Comparison of ENCODE assay signal across 16 cellular contexts in the genomic region with DNA sequence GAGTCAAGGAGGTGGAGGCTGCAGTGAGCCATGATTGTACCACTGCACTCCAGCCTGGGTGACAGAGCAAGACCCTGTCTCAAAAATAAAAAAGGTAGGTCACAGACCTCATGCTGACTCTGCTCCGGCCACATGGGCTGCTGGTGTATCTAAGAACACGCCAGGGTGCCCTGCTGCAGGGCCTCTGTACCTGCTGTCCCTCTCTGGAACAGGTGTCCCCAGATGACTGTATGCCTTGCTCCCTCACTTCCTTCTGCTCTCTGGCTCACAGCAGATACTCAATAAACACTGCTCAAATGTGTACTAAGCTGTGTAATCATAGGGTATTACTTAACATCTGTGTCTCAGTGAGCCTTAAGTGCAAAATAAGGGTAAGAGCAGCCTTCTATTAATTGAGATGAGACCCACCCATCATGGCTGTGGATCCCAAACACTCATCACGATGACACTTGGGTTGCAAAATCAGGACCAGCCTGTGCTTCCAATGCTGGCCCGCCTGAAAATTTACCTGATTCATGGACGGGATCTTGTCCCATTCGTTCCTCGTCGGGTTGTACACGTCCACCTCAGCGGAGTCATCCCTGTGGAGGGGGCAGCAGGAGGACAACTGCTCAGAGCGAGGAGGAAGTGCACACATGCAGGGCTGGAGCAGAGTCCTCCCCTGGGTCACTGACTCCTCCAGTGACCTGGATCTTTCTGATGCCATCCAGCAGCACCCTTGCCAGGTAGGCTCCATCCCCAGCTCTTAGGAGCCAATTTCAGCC. TPM values are rescaled to one million over a fixed set of nuclear protein-coding genes. Genes with fewer than 3 reads are reported as not detected.
DNase-seq lines count a peak whose midpoint lies in the region; ATAC-seq, FAIRE-seq and TF ChIP-seq lines count a peak whose summit lies in the region.
"Had no signal": no experiment of that assay in that cellular context is flagged by ENCODE, and none has a peak within 500 bp of the region (broad histone marks: within the 10 kb centered on the region; RNA-seq: fewer than 3 reads in every experiment).

No MANE protein-coding gene starts in this region.

- H3K9me3 ChIP-seq in HepG2 (ENCODE audit: low read length) (no peaks in the 10 kb centered on the region), right lobe of liver (no peaks in the 10 kb centered on the region), gastroesophageal sphincter (no peaks in the 10 kb centered on the region), tibial artery (no peaks in the 10 kb centered on the region)

- ATAC-seq in HepG2 (no peak), right lobe of liver (no peak), gastroesophageal sphincter (peak; percentile 8), GM18870 (IDR thresholded peaks at IDR 0.05; ENCODE audit: unreplicated experiment) (no peak), HG03469 (IDR thresholded peaks at IDR 0.05; ENCODE audit: unreplicated experiment) (no peak)
- ATAC-seq in activated CD8-positive, alpha-beta T cell treated with anti-CD3 and anti-CD28 coated beads, Interleukin-2, amount 10 ng/mL, durations not matched to agents 7 days and 5 days = no peak

- H3K36me3 ChIP-seq in HepG2 (replicated peaks in 1 of 2; ENCODE audit: control insufficient read depth in 1 of 2, insufficient read depth in 2 of 2, low read length in 2 of 2) (peaks cover 42 to 84% of the 10 kb centered on the region in 2 experiments), right lobe of liver (peaks cover 0 to 90% (median 48%) of the 10 kb centered on the region in 4 donors), gastroesophageal sphincter (peaks cover 0 to 96% of the 10 kb centered on the region in 2 donors), tibial artery (peaks cover 77 to 98% (median 91%) of the 10 kb centered on the region in 3 donors)

- no peak overlapping the region for H2AFZ ChIP-seq in HepG2 (ENCODE audit: low read length)

- peak overlapping the region; percentile 46 for H3K27ac Mint-ChIP-seq in activated CD8-positive, alpha-beta T cell treated with anti-CD3 and anti-CD28 coated beads, Interleukin-2, amount 10 ng/mL, durations not matched to agents 7 days and 5 days
- no peak overlapping the region for H3K27ac Mint-ChIP-seq in progenitor cell of endocrine pancreas

- no peaks in the 10 kb centered on the region for H3K27me3 ChIP-seq in HepG2 (ENCODE audit: control insufficient read depth in 1 of 2, insufficient read depth in 2 of 2, low read length in 2 of 2)
- H3K27me3 ChIP-seq in right lobe of liver = no peaks in the 10 kb centered on the region
- H3K27me3 ChIP-seq in gastroesophageal sphincter = no peaks in the 10 kb centered on the region
- no peaks in the 10 kb centered on the region for H3K27me3 ChIP-seq in tibial artery

- TF ChIP-seq CTCF in HepG2 (CRISPR knock-in tag; IDR thresholded peaks at IDR 0.05) = no peak
- no peak for TF ChIP-seq CTCF in right lobe of liver (IDR thresholded peaks at IDR 0.05)
- TF ChIP-seq CTCF in gastroesophageal sphincter (IDR thresholded peaks at IDR 0.05) = no peak
- TF ChIP-seq CTCF in tibial artery (IDR thresholded peaks at IDR 0.05) = no peak
- no peak for TF ChIP-seq CTCF in progenitor cell of endocrine pancreas (IDR thresholded peaks at IDR 0.05; ENCODE audit: unreplicated experiment)

- H3K27ac ChIP-seq in HepG2 (ENCODE audit: extremely low read length, insufficient read depth, low read length) (no peak overlapping the region), right lobe of liver (no peak overlapping the region), gastroesophageal sphincter (peak overlapping the region in 2 of 4 donors; percentile 3 to 27), tibial artery (peak overlapping the region; percentile 86 to 99)

- no peak overlapping the region for H3K4me3 Mint-ChIP-seq in activated CD8-positive, alpha-beta T cell treated with anti-CD3 and anti-CD28 coated beads, Interleukin-2, amount 10 ng/mL, durations not matched to agents 7 days and 5 days
- H3K4me3 Mint-ChIP-seq in progenitor cell of endocrine pancreas (ENCODE audit: low read depth) = no peak overlapping the region

- H3K4me3 ChIP-seq in HepG2 (replicated peaks in 1 of 3; ENCODE audit: insufficient read depth in 1 of 3, low read depth in 2 of 3, low read length in 3 of 3) = no peak overlapping the region
- no peak overlapping the region for H3K4me3 ChIP-seq in right lobe of liver
- no peak overlapping the region for H3K4me3 ChIP-seq in gastroesophageal sphincter
- no peak overlapping the region for H3K4me3 ChIP-seq in tibial artery

- no peak for DNase-seq in HepG2 (ENCODE audit: low spot score)
- no peak for DNase-seq in right lobe of liver
- DNase-seq in activated CD8-positive, alpha-beta T cell treated with anti-CD3 and anti-CD28 coated beads, Interleukin-2, amount 10 ng/mL, durations not matched to agents 7 days and 5 days = no peak
- no peak for DNase-seq in tibial artery
- no peak for DNase-seq in progenitor cell of endocrine pancreas (ENCODE audit: low spot score, unreplicated experiment)
- DNase-seq: CD8-positive, alpha-beta memory T cell; EL; IMR-90; MV-4-11; NCI-H1436; NCI-H2029 treated with DMSO at 0.1 percent for 48 hours had no signal

- no peaks in the 10 kb centered on the region for H3K27me3 Mint-ChIP-seq in activated CD8-positive, alpha-beta T cell treated with anti-CD3 and anti-CD28 coated beads, Interleukin-2, amount 10 ng/mL, durations not matched to agents 7 days and 5 days (ENCODE audit: low read depth)
- H3K27me3 Mint-ChIP-seq in progenitor cell of endocrine pancreas = no peaks in the 10 kb centered on the region
- H3K27me3 Mint-ChIP-seq: CD8-positive, alpha-beta memory T cell had no signal

- POLR2A ChIA-PET in HepG2 (lab: Yijun Ruan, JAX) = interaction anchor here (2.1 kb wide), 1 partner anchor 13 kb away, joined by 8 read pairs; no protein-coding TSS in a partner anchor
- POLR2A ChIA-PET in activated CD8-positive, alpha-beta T cell treated with anti-CD3 and anti-CD28 coated beads, Interleukin-2, amount 10 ng/mL, durations not matched to agents 7 days and 5 days (lab: Charles Lee) = no interaction called here

- no peaks in the 10 kb centered on the region for H3K9me3 Mint-ChIP-seq in activated CD8-positive, alpha-beta T cell treated with anti-CD3 and anti-CD28 coated beads, Interleukin-2, amount 10 ng/mL, durations not matched to agents 7 days and 5 days (ENCODE audit: insufficient read depth)
- H3K9me3 Mint-ChIP-seq in progenitor cell of endocrine pancreas (ENCODE audit: low read depth) = no peaks in the 10 kb centered on the region
- H3K9me3 Mint-ChIP-seq: CD8-positive, alpha-beta memory T cell had no signal

- no peak overlapping the region; the same call in 1 of the 2 replicates for H3K9ac ChIP-seq in HepG2 (ENCODE audit: insufficient read depth, low read depth, low read length)

- no peak for FAIRE-seq in HepG2 (lab: Jason Lieb, UNC)
- FAIRE-seq: H54 had no signal

- BruUV-seq in HepG2 (replicated peaks; lab: Mats Ljungman, UMichigan) = no TSS peak

- H3K4me2 ChIP-seq in HepG2 (ENCODE audit: low read depth, low read length) = no peak overlapping the region

- TF ChIP-seq POLR2A in HepG2 (IDR thresholded peaks at IDR 0.05; ENCODE audit: insufficient read depth in 1 of 2, low read depth in 2 of 2, low read length in 2 of 2) (no peak), right lobe of liver (IDR thresholded peaks at IDR 0.05) (no peak), gastroesophageal sphincter (IDR thresholded peaks at IDR 0.05) (no peak)

- peaks cover 56% of the 10 kb centered on the region for H4K20me1 ChIP-seq in HepG2 (ENCODE audit: insufficient read depth, low read length)

- peaks cover 31% of the 10 kb centered on the region for H3K4me1 ChIP-seq in HepG2 (ENCODE audit: insufficient read depth, low read length)
- peaks cover 0 to 40% (median 10%) of the 10 kb centered on the region in 4 donors for H3K4me1 ChIP-seq in right lobe of liver
- peaks cover 0 to 98% (median 44%) of the 10 kb centered on the region in 3 donors for H3K4me1 ChIP-seq in gastroesophageal sphincter
- H3K4me1 ChIP-seq in tibial artery = peaks cover 0 to 98% (median 88%) of the 10 kb centered on the region in 4 donors

- H3K4me1 Mint-ChIP-seq in activated CD8-positive, alpha-beta T cell treated with anti-CD3 and anti-CD28 coated beads, Interleukin-2, amount 10 ng/mL, durations not matched to agents 7 days and 5 days (ENCODE audit: low read depth) = peaks cover 62% of the 10 kb centered on the region
- peaks cover 2% of the 10 kb centered on the region for H3K4me1 Mint-ChIP-seq in progenitor cell of endocrine pancreas (ENCODE audit: low read depth)

- peaks cover 40% of the 10 kb centered on the region for H3K79me2 ChIP-seq in HepG2 (ENCODE audit: insufficient read depth, low read length)

- no peak for TF ChIP-seq RAD21 in HepG2 (CRISPR knock-in tag; IDR thresholded peaks at IDR 0.05)

- H3K36me3 Mint-ChIP-seq in activated CD8-positive, alpha-beta T cell treated with anti-CD3 and anti-CD28 coated beads, Interleukin-2, amount 10 ng/mL, durations not matched to agents 7 days and 5 days (ENCODE audit: low read depth) = peaks cover 59% of the 10 kb centered on the region
- peaks cover 10% of the 10 kb centered on the region for H3K36me3 Mint-ChIP-seq in progenitor cell of endocrine pancreas (ENCODE audit: insufficient read depth)

- in situ Hi-C loops in HepG2 (cut with HindIII; ENCODE audit: extremely low pct_ligation_motif_present, low pct_unique_long_range_greater_than_20kb) = no loop called here

- TF ChIP-seq EP300 in HepG2 (IDR thresholded peaks at IDR 0.05; ENCODE audit: low read depth in 2 of 2, low read length in 2 of 2) (no peak), HepG2 (CRISPR knock-in tag; IDR thresholded peaks at IDR 0.05; ENCODE audit: borderline replicate concordance) (no peak), gastroesophageal sphincter (IDR thresholded peaks at IDR 0.05) (no peak)

- CTCF ChIA-PET in HepG2 (lab: Yijun Ruan, JAX; ENCODE audit: low intra/inter-chr PET ratio, low total read pairs) = no interaction called here
- CTCF ChIA-PET in activated CD8-positive, alpha-beta T cell treated with anti-CD3 and anti-CD28 coated beads, Interleukin-2, amount 10 ng/mL, durations not matched to agents 7 days and 5 days (lab: Charles Lee) = no interaction called here

- intact Hi-C loops in HepG2 (cut with micrococcal nuclease; ENCODE audit: unreplicated experiment) (no loop called here), right lobe of liver (cut with DNase I) (no loop called here), tibial artery (cut with DNase I; ENCODE audit: low total_unique reads) (no loop called here)

- WGBS in HepG2 (ENCODE audit: low lambda C conversion rate) = 98% methylated on average over 10 of the region's 11 CpGs
- 77% methylated on average over 10 of the region's 11 CpGs for WGBS in right lobe of liver (ENCODE audit: insufficient coverage, low coverage, low lambda C conversion rate, missing lambda C conversion rate)
- 51 to 80% methylated on average over 4 to 5 of the region's 11 CpGs for WGBS in gastroesophageal sphincter (ENCODE audit: low coverage in 1 of 2), 2 donors

RNA-seq across cellular contexts. Expression of gene KLHL21, which starts 7.5 kb away (rescaled TPM):
- total RNA-seq in HepG2 (2016; rRNA removed; fragmentation: Illumina TruSeq; extraction: Trizol) (20.9 and 25.0 TPM in 2 replicates), right lobe of liver (10 to 100 TPM; 12.1 to 24.6 (median 20.0) TPM), gastroesophageal sphincter (100 to 1,000 TPM in 2 of 4 donors, 10 to 100 TPM in 2; 83.6 to 131 (median 101) TPM), progenitor cell of endocrine pancreas (21.0 and 21.3 TPM in 2 replicates)
- 4.1 and 5.1 TPM in 2 replicates for total RNA-seq in HepG2 (2016; cell fraction: cytosol; rRNA removed; fragmentation: Illumina TruSeq; extraction: Trizol; ENCODE audit: low read depth)
- 16.6 and 24.3 TPM in 2 replicates for total RNA-seq in HepG2 (2016; cell fraction: insoluble cytoplasmic fraction; rRNA removed; fragmentation: Illumina TruSeq; extraction: Trizol)
- 11.5 and 11.6 TPM in 2 replicates for total RNA-seq in HepG2 (2016; cell fraction: membrane; rRNA removed; fragmentation: Illumina TruSeq; extraction: Trizol)
- total RNA-seq in HepG2 (2016; cell fraction: nucleus; rRNA removed; fragmentation: Illumina TruSeq; extraction: Trizol) = 22.1 and 26.1 TPM in 2 replicates
- 14.8 and 19.9 TPM in 2 replicates for polyA plus RNA-seq in HepG2 (2011; rRNA removed)
- polyA plus RNA-seq in HepG2 (2011; cell fraction: cytosol; rRNA removed) = 10.9 and 14.4 TPM in 2 replicates
- 95.0 and 99.0 TPM in 2 replicates for polyA plus RNA-seq in HepG2 (2011; cell fraction: nucleus; rRNA removed)
- 13.7 and 34.6 TPM in 2 replicates for polyA plus RNA-seq in HepG2 (2012)
- 2.2 and 2.8 TPM in 2 replicates for polyA plus RNA-seq in HepG2 (2016; cell fraction: cytosol; fragmentation: Illumina TruSeq; extraction: Trizol; ENCODE audit: low read depth)
- polyA plus RNA-seq in HepG2 (2016; cell fraction: insoluble cytoplasmic fraction; fragmentation: Illumina TruSeq; extraction: Trizol; ENCODE audit: low read depth) = 14.0 and 18.0 TPM in 2 replicates
- polyA plus RNA-seq in HepG2 (2016; cell fraction: membrane; fragmentation: Illumina TruSeq; extraction: Trizol; ENCODE audit: low read depth) = 4.8 and 5.2 TPM in 2 replicates
- polyA plus RNA-seq in HepG2 (2016; cell fraction: nucleus; fragmentation: Illumina TruSeq; extraction: Trizol; ENCODE audit: insufficient read depth, low read depth) = 41.5 and 42.6 TPM in 2 replicates
- polyA minus RNA-seq in HepG2 (2011; rRNA and poly(A)+ RNA removed; ENCODE audit: low replicate concordance) = 28.3 and 69.9 TPM in 2 replicates
- 21.0 and 26.5 TPM in 2 replicates for polyA minus RNA-seq in HepG2 (2011; cell fraction: cytosol; rRNA and poly(A)+ RNA removed)
- polyA minus RNA-seq in HepG2 (2011; cell fraction: nucleus; rRNA and poly(A)+ RNA removed) = 34.2 and 40.8 TPM in 2 replicates
- 10 to 100 TPM; 22.8 to 23.0 TPM for total RNA-seq in activated CD8-positive, alpha-beta T cell treated with anti-CD3 and anti-CD28 coated beads, Interleukin-2, amount 10 ng/mL, durations not matched to agents 7 days and 5 days

RNA-seq across cellular contexts. Expression of gene ZBTB48, which starts 15.4 kb away (rescaled TPM):
- total RNA-seq in HepG2 (2016; rRNA removed; fragmentation: Illumina TruSeq; extraction: Trizol) = 13.8 and 17.1 TPM in 2 replicates
- 5.0 and 5.2 TPM in 2 replicates for total RNA-seq in HepG2 (2016; cell fraction: cytosol; rRNA removed; fragmentation: Illumina TruSeq; extraction: Trizol; ENCODE audit: low read depth)
- 8.3 and 21.5 TPM in 2 replicates for total RNA-seq in HepG2 (2016; cell fraction: insoluble cytoplasmic fraction; rRNA removed; fragmentation: Illumina TruSeq; extraction: Trizol)
- 5.7 and 8.8 TPM in 2 replicates for total RNA-seq in HepG2 (2016; cell fraction: membrane; rRNA removed; fragmentation: Illumina TruSeq; extraction: Trizol)
- total RNA-seq in HepG2 (2016; cell fraction: nucleus; rRNA removed; fragmentation: Illumina TruSeq; extraction: Trizol) = 17.3 and 20.3 TPM in 2 replicates
- 13.0 and 18.1 TPM in 2 replicates for polyA plus RNA-seq in HepG2 (2011; rRNA removed)
- 10.2 and 13.3 TPM in 2 replicates for polyA plus RNA-seq in HepG2 (2011; cell fraction: cytosol; rRNA removed)
- 62.4 and 69.3 TPM in 2 replicates for polyA plus RNA-seq in HepG2 (2011; cell fraction: nucleus; rRNA removed)
- polyA plus RNA-seq in HepG2 (2012) = 9.9 and 13.5 TPM in 2 replicates
- 3.7 and 4.2 TPM in 2 replicates for polyA plus RNA-seq in HepG2 (2016; cell fraction: cytosol; fragmentation: Illumina TruSeq; extraction: Trizol; ENCODE audit: low read depth)
- polyA plus RNA-seq in HepG2 (2016; cell fraction: insoluble cytoplasmic fraction; fragmentation: Illumina TruSeq; extraction: Trizol; ENCODE audit: low read depth) = 7.6 TPM in 2 replicates
- polyA plus RNA-seq in HepG2 (2016; cell fraction: membrane; fragmentation: Illumina TruSeq; extraction: Trizol; ENCODE audit: low read depth) = 5.0 and 5.6 TPM in 2 replicates
- 44.7 and 51.5 TPM in 2 replicates for polyA plus RNA-seq in HepG2 (2016; cell fraction: nucleus; fragmentation: Illumina TruSeq; extraction: Trizol; ENCODE audit: insufficient read depth, low read depth)
- 30.6 and 46.1 TPM in 2 replicates for polyA minus RNA-seq in HepG2 (2011; rRNA and poly(A)+ RNA removed; ENCODE audit: low replicate concordance)
- 4.3 and 8.8 TPM in 2 replicates for polyA minus RNA-seq in HepG2 (2011; cell fraction: cytosol; rRNA and poly(A)+ RNA removed)
- 18.5 and 19.6 TPM in 2 replicates for polyA minus RNA-seq in HepG2 (2011; cell fraction: nucleus; rRNA and poly(A)+ RNA removed)
- total RNA-seq in right lobe of liver = 10 to 100 TPM in 4 of 6 experiments, 1 to 10 TPM in 2; 5.9 to 43.1 (median 19.5) TPM
- 10 to 100 TPM; 36.5 to 41.7 TPM for total RNA-seq in activated CD8-positive, alpha-beta T cell treated with anti-CD3 and anti-CD28 coated beads, Interleukin-2, amount 10 ng/mL, durations not matched to agents 7 days and 5 days
- total RNA-seq in gastroesophageal sphincter = 10 to 100 TPM; 12.7 to 17.7 (median 14.1) TPM
- 49.7 and 55.9 TPM in 2 replicates for total RNA-seq in progenitor cell of endocrine pancreas

RNA-seq across cellular contexts. Expression of gene PHF13, which starts 18.4 kb away (rescaled TPM):
- total RNA-seq in HepG2 (2016; rRNA removed; fragmentation: Illumina TruSeq; extraction: Trizol) (7.4 and 8.4 TPM in 2 replicates), right lobe of liver (1 to 10 TPM; 2.7 to 6.2 (median 4.5) TPM), gastroesophageal sphincter (10 to 100 TPM; 19.8 to 22.8 (median 20.5) TPM), progenitor cell of endocrine pancreas (29.1 TPM in 2 replicates)
- 1.8 TPM in 2 replicates for total RNA-seq in HepG2 (2016; cell fraction: cytosol; rRNA removed; fragmentation: Illumina TruSeq; extraction: Trizol; ENCODE audit: low read depth)
- total RNA-seq in HepG2 (2016; cell fraction: insoluble cytoplasmic fraction; rRNA removed; fragmentation: Illumina TruSeq; extraction: Trizol) = 7.7 and 8.2 TPM in 2 replicates
- total RNA-seq in HepG2 (2016; cell fraction: membrane; rRNA removed; fragmentation: Illumina TruSeq; extraction: Trizol) = 5.3 and 5.8 TPM in 2 replicates
- total RNA-seq in HepG2 (2016; cell fraction: nucleus; rRNA removed; fragmentation: Illumina TruSeq; extraction: Trizol) = 8.5 and 10.6 TPM in 2 replicates
- polyA plus RNA-seq in HepG2 (2011; rRNA removed) = 4.7 and 6.1 TPM in 2 replicates
- 3.7 and 4.9 TPM in 2 replicates for polyA plus RNA-seq in HepG2 (2011; cell fraction: cytosol; rRNA removed)
- 9.9 and 12.6 TPM in 2 replicates for polyA plus RNA-seq in HepG2 (2011; cell fraction: nucleus; rRNA removed)
- 15.6 and 16.1 TPM in 2 replicates for polyA plus RNA-seq in HepG2 (2012)
- polyA plus RNA-seq in HepG2 (2016; cell fraction: cytosol; fragmentation: Illumina TruSeq; extraction: Trizol; ENCODE audit: low read depth) = 0.83 and 0.97 TPM in 2 replicates
- 9.5 and 10.6 TPM in 2 replicates for polyA plus RNA-seq in HepG2 (2016; cell fraction: insoluble cytoplasmic fraction; fragmentation: Illumina TruSeq; extraction: Trizol; ENCODE audit: low read depth)
- polyA plus RNA-seq in HepG2 (2016; cell fraction: membrane; fragmentation: Illumina TruSeq; extraction: Trizol; ENCODE audit: low read depth) = 2.9 and 3.0 TPM in 2 replicates
- polyA plus RNA-seq in HepG2 (2016; cell fraction: nucleus; fragmentation: Illumina TruSeq; extraction: Trizol; ENCODE audit: insufficient read depth, low read depth) = 19.2 and 19.9 TPM in 2 replicates
- polyA minus RNA-seq in HepG2 (2011; rRNA and poly(A)+ RNA removed; ENCODE audit: low replicate concordance) = 2.6 and 5.3 TPM in 2 replicates
- polyA minus RNA-seq in HepG2 (2011; cell fraction: cytosol; rRNA and poly(A)+ RNA removed) = 4.9 and 7.5 TPM in 2 replicates
- polyA minus RNA-seq in HepG2 (2011; cell fraction: nucleus; rRNA and poly(A)+ RNA removed) = 4.2 and 4.7 TPM in 2 replicates
- total RNA-seq in activated CD8-positive, alpha-beta T cell treated with anti-CD3 and anti-CD28 coated beads, Interleukin-2, amount 10 ng/mL, durations not matched to agents 7 days and 5 days = 10 to 100 TPM; 11.8 to 12.6 TPM

RNA-seq across cellular contexts. Expression of gene THAP3, which starts 29.5 kb away (rescaled TPM):
- total RNA-seq in HepG2 (2016; rRNA removed; fragmentation: Illumina TruSeq; extraction: Trizol) (14.9 and 15.0 TPM in 2 replicates), right lobe of liver (10 to 100 TPM in 4 of 6 experiments, 1 to 10 TPM in 2; 5.9 to 11.3 (median 10.3) TPM), gastroesophageal sphincter (10 to 100 TPM; 16.3 to 36.9 (median 27.7) TPM), progenitor cell of endocrine pancreas (22.9 TPM in 2 replicates)
- total RNA-seq in HepG2 (2016; cell fraction: cytosol; rRNA removed; fragmentation: Illumina TruSeq; extraction: Trizol; ENCODE audit: low read depth) = 9.0 and 9.7 TPM in 2 replicates
- total RNA-seq in HepG2 (2016; cell fraction: insoluble cytoplasmic fraction; rRNA removed; fragmentation: Illumina TruSeq; extraction: Trizol) = 15.7 and 15.9 TPM in 2 replicates
- 12.2 and 13.1 TPM in 2 replicates for total RNA-seq in HepG2 (2016; cell fraction: membrane; rRNA removed; fragmentation: Illumina TruSeq; extraction: Trizol)
- total RNA-seq in HepG2 (2016; cell fraction: nucleus; rRNA removed; fragmentation: Illumina TruSeq; extraction: Trizol) = 12.6 and 13.1 TPM in 2 replicates
- 10.3 and 12.1 TPM in 2 replicates for polyA plus RNA-seq in HepG2 (2011; rRNA removed)
- polyA plus RNA-seq in HepG2 (2011; cell fraction: cytosol; rRNA removed) = 7.0 and 10.7 TPM in 2 replicates
- 24.3 and 30.1 TPM in 2 replicates for polyA plus RNA-seq in HepG2 (2011; cell fraction: nucleus; rRNA removed)
- 8.1 and 8.4 TPM in 2 replicates for polyA plus RNA-seq in HepG2 (2012)
- 4.4 and 4.8 TPM in 2 replicates for polyA plus RNA-seq in HepG2 (2016; cell fraction: cytosol; fragmentation: Illumina TruSeq; extraction: Trizol; ENCODE audit: low read depth)
- 11.7 and 12.3 TPM in 2 replicates for polyA plus RNA-seq in HepG2 (2016; cell fraction: insoluble cytoplasmic fraction; fragmentation: Illumina TruSeq; extraction: Trizol; ENCODE audit: low read depth)
- 5.1 and 6.0 TPM in 2 replicates for polyA plus RNA-seq in HepG2 (2016; cell fraction: membrane; fragmentation: Illumina TruSeq; extraction: Trizol; ENCODE audit: low read depth)
- 24.7 and 27.0 TPM in 2 replicates for polyA plus RNA-seq in HepG2 (2016; cell fraction: nucleus; fragmentation: Illumina TruSeq; extraction: Trizol; ENCODE audit: insufficient read depth, low read depth)
- polyA minus RNA-seq in HepG2 (2011; rRNA and poly(A)+ RNA removed; ENCODE audit: low replicate concordance) = 17.1 and 18.0 TPM in 2 replicates
- polyA minus RNA-seq in HepG2 (2011; cell fraction: cytosol; rRNA and poly(A)+ RNA removed) = 3.2 and 4.4 TPM in 2 replicates
- polyA minus RNA-seq in HepG2 (2011; cell fraction: nucleus; rRNA and poly(A)+ RNA removed) = 8.4 and 9.4 TPM in 2 replicates
- 10 to 100 TPM; 19.1 to 20.8 TPM for total RNA-seq in activated CD8-positive, alpha-beta T cell treated with anti-CD3 and anti-CD28 coated beads, Interleukin-2, amount 10 ng/mL, durations not matched to agents 7 days and 5 days

RNA-seq across cellular contexts. Expression of gene TAS1R1, which starts 40.1 kb away (rescaled TPM):
- total RNA-seq in HepG2 (2016; rRNA removed; fragmentation: Illumina TruSeq; extraction: Trizol) (0.98 and 1.4 TPM in 2 replicates), right lobe of liver (under 1 TPM in 1 of 6 experiments, not detected in 5; 0.26 TPM), gastroesophageal sphincter (not detected), progenitor cell of endocrine pancreas (not detected in 2 replicates)
- 0.26 and 0.30 TPM in 2 replicates for total RNA-seq in HepG2 (2016; cell fraction: cytosol; rRNA removed; fragmentation: Illumina TruSeq; extraction: Trizol; ENCODE audit: low read depth)
- 1.4 and 1.7 TPM in 2 replicates for total RNA-seq in HepG2 (2016; cell fraction: insoluble cytoplasmic fraction; rRNA removed; fragmentation: Illumina TruSeq; extraction: Trizol)
- total RNA-seq in HepG2 (2016; cell fraction: membrane; rRNA removed; fragmentation: Illumina TruSeq; extraction: Trizol) = 1.1 and 2.0 TPM in 2 replicates
- total RNA-seq in HepG2 (2016; cell fraction: nucleus; rRNA removed; fragmentation: Illumina TruSeq; extraction: Trizol) = 1.1 TPM in 2 replicates
- 1.6 and 1.9 TPM in 2 replicates for polyA plus RNA-seq in HepG2 (2011; rRNA removed)
- 1.8 and 2.4 TPM in 2 replicates for polyA plus RNA-seq in HepG2 (2011; cell fraction: cytosol; rRNA removed)
- polyA plus RNA-seq in HepG2 (2011; cell fraction: nucleus; rRNA removed) = 0.93 and 1.9 TPM in 2 replicates
- polyA plus RNA-seq in HepG2 (2012) = 0.30 and 0.32 TPM in 2 replicates
- 0.71 and 0.72 TPM in 2 replicates for polyA plus RNA-seq in HepG2 (2016; cell fraction: cytosol; fragmentation: Illumina TruSeq; extraction: Trizol; ENCODE audit: low read depth)
- polyA plus RNA-seq in HepG2 (2016; cell fraction: insoluble cytoplasmic fraction; fragmentation: Illumina TruSeq; extraction: Trizol; ENCODE audit: low read depth) = 0.81 and 1.2 TPM in 2 replicates
- polyA plus RNA-seq in HepG2 (2016; cell fraction: membrane; fragmentation: Illumina TruSeq; extraction: Trizol; ENCODE audit: low read depth) = 1.2 TPM in 2 replicates
- 1.9 and 2.5 TPM in 2 replicates for polyA plus RNA-seq in HepG2 (2016; cell fraction: nucleus; fragmentation: Illumina TruSeq; extraction: Trizol; ENCODE audit: insufficient read depth, low read depth)
- polyA minus RNA-seq in HepG2 (2011; rRNA and poly(A)+ RNA removed; ENCODE audit: low replicate concordance) = 0.09 and 5.5 TPM in 2 replicates
- 0.79 and 1.3 TPM in 2 replicates for polyA minus RNA-seq in HepG2 (2011; cell fraction: cytosol; rRNA and poly(A)+ RNA removed)
- polyA minus RNA-seq in HepG2 (2011; cell fraction: nucleus; rRNA and poly(A)+ RNA removed) = 0.26 and 1.2 TPM in 2 replicates
- not detected for total RNA-seq in activated CD8-positive, alpha-beta T cell treated with anti-CD3 and anti-CD28 coated beads, Interleukin-2, amount 10 ng/mL, durations not matched to agents 7 days and 5 days
- total RNA-seq: CD8-positive, alpha-beta memory T cell; IMR-90; RPMI7951 had no signal
- polyA plus RNA-seq: CD8-positive, alpha-beta memory T cell had no signal

Comparison
In these comparisons a context has a peak if more than half of its experiments do, and no peak if none do; other contexts are left out.
1. H3K27ac ChIP-seq: peak in tibial artery (2 of 2); none in HepG2 (single experiment) and right lobe of liver (0 of 3).